ENCODE assay signal across 18 cellular contexts in genomic region chr9:133843250-133843649, GRCh38.
DNase-seq lines count a peak whose midpoint lies in the region; TF ChIP-seq lines count a peak whose summit lies in the region.
"Had no signal": no experiment of that assay in that cellular context is flagged by ENCODE, and none has a peak within 500 bp of the region (broad histone marks: within the 10 kb centered on the region; RNA-seq: fewer than 3 reads in every experiment).

No MANE protein-coding gene starts in this region.

- no TSS peak for BruUV-seq in Calu3 (replicated peaks; lab: Mats Ljungman, UMichigan)

- H3K9me3 Mint-ChIP-seq in CD14-positive monocyte, result peaks cover 0 to 3% (median 0%) of the 10 kb centered on the region in 7 donors
- no peaks in the 10 kb centered on the region for H3K9me3 Mint-ChIP-seq in endothelial cell (ENCODE audit: unreplicated experiment)
- no peaks in the 10 kb centered on the region for H3K9me3 Mint-ChIP-seq in Calu3 (ENCODE audit: low read depth, unreplicated experiment)
- H3K9me3 Mint-ChIP-seq: CD4-positive, CD25-positive, alpha-beta regulatory T cell; H9 had no signal

- H2BK120ac ChIP-seq in trophoblast cell (ENCODE audit: insufficient read depth, low read length, poor library complexity), result no peak overlapping the region

- H3K36me3 Mint-ChIP-seq in CD14-positive monocyte (peaks cover 8 to 14% of the 10 kb centered on the region in 2 donors), endothelial cell (ENCODE audit: low read depth, unreplicated experiment) (no peaks in the 10 kb centered on the region), Calu3 (ENCODE audit: insufficient read depth, unreplicated experiment) (no peaks in the 10 kb centered on the region)
- H3K36me3 Mint-ChIP-seq: CD4-positive, CD25-positive, alpha-beta regulatory T cell had no signal

- H3K23ac ChIP-seq in trophoblast cell (ENCODE audit: low read length), result no peak overlapping the region

- no peak overlapping the region for H3K14ac ChIP-seq in trophoblast cell (ENCODE audit: low read length)

- H3K79me1 ChIP-seq in trophoblast cell (ENCODE audit: low read length), result peaks cover 15% of the 10 kb centered on the region

- CTCF ChIA-PET in Calu3 (lab: Charles Lee), result no interaction called here

- no peak overlapping the region for H2AFZ ChIP-seq in trophoblast cell (ENCODE audit: insufficient read depth, low read length, poor library complexity)

- peaks cover 12% of the 10 kb centered on the region for H3K79me2 ChIP-seq in trophoblast cell (ENCODE audit: control insufficient read depth, insufficient read depth, low read length, poor library complexity)

- peaks cover 0 to 5% (median 4%) of the 10 kb centered on the region in 3 donors for H3K27me3 Mint-ChIP-seq in CD14-positive monocyte (ENCODE audit: low read depth in 3 of 3)
- peaks cover 5% of the 10 kb centered on the region for H3K27me3 Mint-ChIP-seq in endothelial cell (ENCODE audit: unreplicated experiment)
- no peaks in the 10 kb centered on the region for H3K27me3 Mint-ChIP-seq in Calu3 (ENCODE audit: unreplicated experiment)
- H3K27me3 Mint-ChIP-seq: B cell; CD4-positive, CD25-positive, alpha-beta regulatory T cell had no signal

- H4K8ac ChIP-seq in trophoblast cell (ENCODE audit: low read depth, low read length), result no peak overlapping the region

- TF ChIP-seq POLR2A in lower leg skin (IDR thresholded peaks at IDR 0.05), result no peak

- H3K36me3 ChIP-seq in SJCRH30 (no peaks in the 10 kb centered on the region), trophoblast cell (ENCODE audit: control insufficient read depth in 1 of 2, insufficient read depth in 2 of 2, low read length in 2 of 2) (peaks cover 20 to 24% of the 10 kb centered on the region in 2 experiments)
- H3K36me3 ChIP-seq: Peyer's patch had no signal

- no peak overlapping the region for H2AK5ac ChIP-seq in trophoblast cell (ENCODE audit: low read length)

- H3K18ac ChIP-seq in trophoblast cell (ENCODE audit: low read length), result peak overlapping the region; percentile 48

- H3K9me3 ChIP-seq in SJCRH30 (replicated peaks) (no peaks in the 10 kb centered on the region), trophoblast cell (ENCODE audit: insufficient read depth, low read depth, low read length) (peaks cover 5% of the 10 kb centered on the region)
- H3K9me3 ChIP-seq: A549, Peyer's patch, SJSA1 had no signal

- TF ChIP-seq CTCF in CD14-positive monocyte (IDR thresholded peaks at IDR 0.05), result no peak
- TF ChIP-seq CTCF in endothelial cell (IDR thresholded peaks at IDR 0.05; ENCODE audit: unreplicated experiment), result no peak
- no peak for TF ChIP-seq CTCF in lower leg skin (IDR thresholded peaks at IDR 0.05)
- no peak for TF ChIP-seq CTCF in Calu3 (IDR thresholded peaks at IDR 0.05; ENCODE audit: unreplicated experiment)

- intact Hi-C loops in CD14-positive monocyte (cut with micrococcal nuclease) (no loop called here), lower leg skin (cut with DNase I; ENCODE audit: low total_unique reads) (no loop called here), Calu3 (cut with micrococcal nuclease; ENCODE audit: unreplicated experiment) (no loop called here)

- H3K4ac ChIP-seq in trophoblast cell (ENCODE audit: low read depth, low read length), result no peak overlapping the region

- no peak overlapping the region for H3K4me2 ChIP-seq in trophoblast cell (ENCODE audit: low read length)
- H3K4me2 ChIP-seq: A549 had no signal

- H3K27me3 ChIP-seq in SJCRH30, result no peaks in the 10 kb centered on the region
- H3K27me3 ChIP-seq in trophoblast cell (ENCODE audit: insufficient read depth, low read length), result no peaks in the 10 kb centered on the region
- H3K27me3 ChIP-seq: Peyer's patch, SJSA1 had no signal

- WGBS in trophoblast cell (ENCODE audit: extremely low coverage, insufficient coverage, insufficient read length), result no CpG with 5 or more reads among the region's 5 CpGs
- 64 to 94% methylated on average over 5 of the region's 5 CpGs for whole genome bisulfite sequencing in lower leg skin, 2 donors

- peaks cover 48% of the 10 kb centered on the region for H3K4me1 ChIP-seq in SJCRH30
- peaks cover 37 to 51% of the 10 kb centered on the region in 2 experiments for H3K4me1 ChIP-seq in trophoblast cell (ENCODE audit: control insufficient read depth in 1 of 2, insufficient read depth in 2 of 2, low read length in 2 of 2)

- H3K4me3 ChIP-seq in SJCRH30 (no peak overlapping the region), trophoblast cell (ENCODE audit: low read depth, low read length) (no peak overlapping the region), lower leg skin (ENCODE audit: low read depth, poor library complexity, severe bottlenecking) (no peak overlapping the region)
- H3K4me3 ChIP-seq: A549, Peyer's patch, SJSA1 had no signal

- no peak for DNase-seq in CD14-positive monocyte (ENCODE audit: low spot score)
- no peak for DNase-seq in SJCRH30
- DNase-seq in endothelial cell (ENCODE audit: low spot score), result no peak
- no peak for DNase-seq in trophoblast cell
- no peak for DNase-seq in lower leg skin (ENCODE audit: low spot score in 2 of 2)
- no peak for DNase-seq in Calu3
- no peak for DNase-seq in stimulated activated CD4-positive, alpha-beta T cell treated with anti-CD3 and anti-CD28 coated beads, Interleukin-4, amount 100 ng/mL, for 4 hours
- no peak for DNase-seq in stimulated activated CD4-positive, alpha-beta T cell treated with anti-CD3 and anti-CD28 coated beads, Interleukin-2, amount 100 ng/mL, for 24 hours
- DNase-seq: CD4-positive, CD25-positive, alpha-beta regulatory T cell; DMS79; H9; IMR-90; Karpas-422; NCI-H524 treated with DMSO at 0.1 percent for 48 hours had no signal

- no peak overlapping the region for H4K12ac ChIP-seq in trophoblast cell (ENCODE audit: low read depth, low read length)

- peak overlapping the region; percentile 92 for H3K27ac ChIP-seq in SJCRH30
- no peak overlapping the region for H3K27ac ChIP-seq in trophoblast cell (ENCODE audit: low read depth, low read length)
- H3K27ac ChIP-seq: A549, SJSA1 had no signal

- H3K27ac Mint-ChIP-seq in CD14-positive monocyte (peak overlapping the region; percentile 66 to 99 (median 97)), endothelial cell (ENCODE audit: unreplicated experiment) (peak overlapping the region; percentile 57), Calu3 (ENCODE audit: unreplicated experiment) (no peak overlapping the region)
- H3K27ac Mint-ChIP-seq: CD4-positive, CD25-positive, alpha-beta regulatory T cell had no signal

- H3K4me1 Mint-ChIP-seq in CD14-positive monocyte, result peaks cover 56% of the 10 kb centered on the region
- peaks cover 43% of the 10 kb centered on the region for H3K4me1 Mint-ChIP-seq in endothelial cell (ENCODE audit: unreplicated experiment)
- no peaks in the 10 kb centered on the region for H3K4me1 Mint-ChIP-seq in Calu3 (ENCODE audit: low read depth, unreplicated experiment)

- H4K91ac ChIP-seq in trophoblast cell (ENCODE audit: low read depth, low read length), result no peak overlapping the region

- no peak overlapping the region for H2BK12ac ChIP-seq in trophoblast cell (ENCODE audit: low read length)

- H3K9ac ChIP-seq in trophoblast cell (ENCODE audit: low read length), result no peak overlapping the region

- no peak overlapping the region for H3K4me3 Mint-ChIP-seq in CD14-positive monocyte
- H3K4me3 Mint-ChIP-seq in endothelial cell (ENCODE audit: unreplicated experiment), result no peak overlapping the region
- H3K4me3 Mint-ChIP-seq in Calu3 (ENCODE audit: low read depth, unreplicated experiment), result no peak overlapping the region
- H3K4me3 Mint-ChIP-seq: B cell; CD4-positive, CD25-positive, alpha-beta regulatory T cell; H9 had no signal

- no peak overlapping the region for H2BK5ac ChIP-seq in trophoblast cell (ENCODE audit: low read depth, low read length, poor library complexity)
